ENCODE assay signal across 8 cellular contexts in genomic region chr14:25049559-25050493, GRCh38. TPM values are rescaled to one million over a fixed set of nuclear protein-coding genes. Genes with fewer than 3 reads are reported as not detected.
DNase-seq lines count a peak whose midpoint lies in the region; ATAC-seq and TF ChIP-seq lines count a peak whose summit lies in the region.

Gene STXBP6, minus strand, starts transcription at chr14:25050147. Its CDS starts 75,329 bp downstream, at chr14:24974818.

- H3K36me3 Mint-ChIP-seq in stimulated activated memory B cell treated with anti-CD40 and anti-IgM and Interleukin-4, amounts not matched to agents 10 μg/mL and 1 μg/mL and 100 μg/mL, for 72 hours = no peaks in the 10 kb centered on the region

- peak; percentile 15 for DNase-seq in activated T-cell treated with anti-CD3 and anti-CD28 coated beads for 48 hours (ENCODE audit: low read depth)
- DNase-seq in activated T-cell treated with anti-CD3 and anti-CD28 coated beads, Interleukin-2, amount 50 U/mL, for 1 hour = no peak
- DNase-seq in HK-2 (ENCODE audit: unreplicated experiment) = peak; percentile 52
- peak; percentile 22 to 47 for DNase-seq in SJSA1 (ENCODE audit: low read depth in 1 of 2, low spot score in 2 of 2)
- peak; percentile 88 for DNase-seq in ecto neural progenitor cell (ENCODE audit: low spot score)
- peak; percentile 52 to 87 for DNase-seq in left lung

- H3K9me3 ChIP-seq in SJSA1 (replicated peaks) (no peaks in the 10 kb centered on the region; the same call in 1 of the 2 replicates), left lung (no peaks in the 10 kb centered on the region)

- H3K4me1 ChIP-seq in SJSA1 (replicated peaks) (peaks cover 10% of the 10 kb centered on the region), left lung (peaks cover 0 to 26% of the 10 kb centered on the region in 2 donors)

- H3K36me3 ChIP-seq in SJSA1 (no peaks in the 10 kb centered on the region), left lung (no peaks in the 10 kb centered on the region)

- peak within 1 kb of the TSS; percentile 33 for H3K4me3 ChIP-seq in SJSA1
- H3K4me3 ChIP-seq in left lung = peak within 1 kb of the TSS; percentile 49 to 50

- H3K4me3 Mint-ChIP-seq in stimulated activated memory B cell treated with anti-CD40 and anti-IgM and Interleukin-4, amounts not matched to agents 10 μg/mL and 1 μg/mL and 100 μg/mL, for 72 hours = peak within 1 kb of the TSS; percentile 53

- intact Hi-C loops in left lung (cut with DNase I) = loop anchor here in 1 of 2 donors (10.0 kb wide), 1 partner anchor 315 kb away; no protein-coding TSS in a partner anchor

- H3K27me3 ChIP-seq in SJSA1 (replicated peaks) (peaks cover 64% of the 10 kb centered on the region), left lung (peaks cover 33 to 57% of the 10 kb centered on the region in 2 donors)

- ATAC-seq in left lung = peak; percentile 92
- peak; percentile 40 for ATAC-seq in stimulated activated memory B cell treated with anti-CD40 and anti-IgM and Interleukin-4, amounts not matched to agents 10 μg/mL and 1 μg/mL and 100 μg/mL, for 72 hours
- ATAC-seq in HG03342 (IDR thresholded peaks at IDR 0.05; ENCODE audit: unreplicated experiment) = no peak

- TF ChIP-seq CTCF in left lung (IDR thresholded peaks at IDR 0.05) = no peak

- peaks cover 8% of the 10 kb centered on the region for H3K4me1 Mint-ChIP-seq in stimulated activated memory B cell treated with anti-CD40 and anti-IgM and Interleukin-4, amounts not matched to agents 10 μg/mL and 1 μg/mL and 100 μg/mL, for 72 hours

- no peak within 1 kb of the TSS for H3K27ac Mint-ChIP-seq in stimulated activated memory B cell treated with anti-CD40 and anti-IgM and Interleukin-4, amounts not matched to agents 10 μg/mL and 1 μg/mL and 100 μg/mL, for 72 hours

- H3K9me3 Mint-ChIP-seq in stimulated activated memory B cell treated with anti-CD40 and anti-IgM and Interleukin-4, amounts not matched to agents 10 μg/mL and 1 μg/mL and 100 μg/mL, for 72 hours = no peaks in the 10 kb centered on the region

- H3K27me3 Mint-ChIP-seq in stimulated activated memory B cell treated with anti-CD40 and anti-IgM and Interleukin-4, amounts not matched to agents 10 μg/mL and 1 μg/mL and 100 μg/mL, for 72 hours = peaks cover 51% of the 10 kb centered on the region

- no peak within 1 kb of the TSS for H3K27ac ChIP-seq in SJSA1
- peak within 1 kb of the TSS; percentile 55 to 57 for H3K27ac ChIP-seq in left lung

RNA-seq across cellular contexts. Expression of gene STXBP6, which starts in this region (rescaled TPM):
- 0.78 and 6.4 TPM in 2 replicates for total RNA-seq in SJSA1 (2014; rRNA removed; shearing (Covaris generic))
- total RNA-seq in left lung = 10 to 100 TPM; 17.2 to 19.9 TPM
